Comparison of ENCODE assay signal across 26 cellular contexts in the genomic region with DNA sequence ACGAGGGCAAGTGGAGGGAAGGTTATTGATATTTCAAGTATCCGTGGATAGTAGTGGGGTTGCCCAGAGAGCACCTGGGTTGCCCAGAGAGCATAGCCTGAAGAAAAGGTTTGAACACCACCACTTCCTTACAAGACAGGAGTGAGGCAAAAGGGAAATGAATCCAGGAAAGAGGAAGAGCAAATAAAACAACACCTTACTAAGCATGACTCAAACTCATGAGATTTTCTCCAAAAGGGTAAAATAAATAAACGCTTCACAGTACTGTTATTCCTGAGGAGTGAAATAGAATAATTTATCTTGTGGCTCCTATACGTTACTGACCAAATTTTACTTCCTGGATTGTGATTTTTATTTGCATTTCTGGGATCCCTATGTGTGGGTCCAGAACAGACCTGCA.
"Had no signal": no experiment of that assay in that cellular context is flagged by ENCODE, and none has a peak within 500 bp of the region (broad histone marks: within the 10 kb centered on the region; RNA-seq: fewer than 3 reads in every experiment).

No MANE protein-coding gene starts in this region.

- H3K36me3 ChIP-seq: ascending aorta, MG63 had no signal

- H3K27ac Mint-ChIP-seq: activated B cell treated with CpG ODN at 0.5 μM for 24 hours; activated CD4-positive, alpha-beta T cell treated with anti-CD3 and anti-CD28 coated beads, Interleukin-2, amount 10 ng/mL, durations not matched to agents 24 days and 14 days; activated CD8-positive, alpha-beta memory T cell treated with anti-CD3 and anti-CD28 coated beads, Interleukin-2, amount 10 ng/mL, durations not matched to agents 7 days and 5 days; activated naive CD4-positive, alpha-beta T cell treated with anti-CD3 and anti-CD28 coated beads, Interleukin-2, amount 50 U/mL, for 72 hours; activated naive CD8-positive, alpha-beta T cell treated with anti-CD3 and anti-CD28 coated beads, Interleukin-2, amount 50 U/mL, for 24 hours; T-helper 17 cell had no signal

- H3K4me3 Mint-ChIP-seq: activated B cell treated with CpG ODN at 0.5 μM for 24 hours; activated CD4-positive, alpha-beta T cell treated with anti-CD3 and anti-CD28 coated beads, Interleukin-2, amount 10 ng/mL, durations not matched to agents 24 days and 14 days; activated CD8-positive, alpha-beta memory T cell treated with anti-CD3 and anti-CD28 coated beads, Interleukin-2, amount 10 ng/mL, durations not matched to agents 7 days and 5 days; activated naive CD8-positive, alpha-beta T cell treated with anti-CD3 and anti-CD28 coated beads, Interleukin-2, amount 50 U/mL, for 24 hours; activated T-cell treated with anti-CD3 and anti-CD28 coated beads, Interleukin-2, amount 50 U/mL, for 4 hours; T-helper 17 cell had no signal

- DNase-seq: activated B cell treated with CpG ODN at 0.5 μM for 24 hours; activated CD4-positive, alpha-beta T cell treated with anti-CD3 and anti-CD28 coated beads for 1 hour; activated CD4-positive, alpha-beta T cell treated with anti-CD3 and anti-CD28 coated beads, Interleukin-2, amount 10 ng/mL, durations not matched to agents 24 days and 14 days; activated CD4-positive, alpha-beta T cell treated with anti-CD3 and anti-CD28 coated beads, Interleukin-2, amount 50 U/mL, for 48 hours; activated CD8-positive, alpha-beta memory T cell treated with anti-CD3 and anti-CD28 coated beads, Interleukin-2, amount 10 ng/mL, durations not matched to agents 7 days and 5 days; activated effector memory CD4-positive, alpha-beta T cell treated with anti-CD3 and anti-CD28 coated beads, Interleukin-2, amount 50 U/mL, for 16 hours; activated naive CD4-positive, alpha-beta T cell treated with Interleukin-2 at 50 U/mL for 16 hours; activated naive CD8-positive, alpha-beta T cell treated with anti-CD3 and anti-CD28 coated beads, Interleukin-2, amount 50 U/mL, for 24 hours; activated T-cell treated with anti-CD3 and anti-CD28 coated beads, Interleukin-2, amount 50 U/mL, for 4 hours; amniotic stem cell; caudate nucleus; MG63; NCI-H1105 treated with DMSO at 0.1 percent for 48 hours; NCI-H1436 treated with DMSO at 0.1 percent for 48 hours; NCI-H187 treated with DMSO at 0.1 percent for 48 hours; NCI-H2081 treated with DMSO at 0.1 percent for 48 hours; NCI-H2171; NCI-H345; NCI-H510A; NCI-H526 treated with DMSO at 0.1 percent for 48 hours; SIG-M5; T-helper 17 cell; T-helper 9 cell had no signal

- H3K4me1 ChIP-seq: ascending aorta had no signal

- H3K9me3 ChIP-seq: ascending aorta, MG63 had no signal

- H3K27me3 ChIP-seq: ascending aorta, MG63 had no signal

- ATAC-seq: activated CD8-positive, alpha-beta memory T cell treated with anti-CD3 and anti-CD28 coated beads, Interleukin-2, amount 10 ng/mL, durations not matched to agents 7 days and 5 days; activated naive CD4-positive, alpha-beta T cell treated with anti-CD3 and anti-CD28 coated beads, Interleukin-2, amount 50 U/mL, for 72 hours; activated naive CD8-positive, alpha-beta T cell treated with anti-CD3 and anti-CD28 coated beads, Interleukin-2, amount 50 U/mL, for 24 hours; activated T-cell treated with anti-CD3 and anti-CD28 coated beads, Interleukin-2, amount 50 U/mL, for 4 hours; T-helper 17 cell had no signal

- H3K4me1 Mint-ChIP-seq: activated B cell treated with CpG ODN at 0.5 μM for 24 hours; activated CD4-positive, alpha-beta T cell treated with anti-CD3 and anti-CD28 coated beads, Interleukin-2, amount 10 ng/mL, durations not matched to agents 24 days and 14 days; activated CD8-positive, alpha-beta memory T cell treated with anti-CD3 and anti-CD28 coated beads, Interleukin-2, amount 10 ng/mL, durations not matched to agents 7 days and 5 days; activated naive CD8-positive, alpha-beta T cell treated with anti-CD3 and anti-CD28 coated beads, Interleukin-2, amount 50 U/mL, for 24 hours; T-helper 17 cell had no signal

- H3K4me3 ChIP-seq: ascending aorta, MG63 had no signal

- H3K27ac ChIP-seq: ascending aorta had no signal

- H3K27me3 Mint-ChIP-seq: activated B cell treated with CpG ODN at 0.5 μM for 24 hours; activated CD4-positive, alpha-beta T cell treated with anti-CD3 and anti-CD28 coated beads, Interleukin-2, amount 10 ng/mL, durations not matched to agents 24 days and 14 days; activated CD8-positive, alpha-beta memory T cell treated with anti-CD3 and anti-CD28 coated beads, Interleukin-2, amount 10 ng/mL, durations not matched to agents 7 days and 5 days; activated naive CD8-positive, alpha-beta T cell treated with anti-CD3 and anti-CD28 coated beads, Interleukin-2, amount 50 U/mL, for 24 hours; T-helper 17 cell had no signal

- FAIRE-seq: TTC549 had no signal
